ENCODE assay signal across 1 cellular context in the genomic region with DNA sequence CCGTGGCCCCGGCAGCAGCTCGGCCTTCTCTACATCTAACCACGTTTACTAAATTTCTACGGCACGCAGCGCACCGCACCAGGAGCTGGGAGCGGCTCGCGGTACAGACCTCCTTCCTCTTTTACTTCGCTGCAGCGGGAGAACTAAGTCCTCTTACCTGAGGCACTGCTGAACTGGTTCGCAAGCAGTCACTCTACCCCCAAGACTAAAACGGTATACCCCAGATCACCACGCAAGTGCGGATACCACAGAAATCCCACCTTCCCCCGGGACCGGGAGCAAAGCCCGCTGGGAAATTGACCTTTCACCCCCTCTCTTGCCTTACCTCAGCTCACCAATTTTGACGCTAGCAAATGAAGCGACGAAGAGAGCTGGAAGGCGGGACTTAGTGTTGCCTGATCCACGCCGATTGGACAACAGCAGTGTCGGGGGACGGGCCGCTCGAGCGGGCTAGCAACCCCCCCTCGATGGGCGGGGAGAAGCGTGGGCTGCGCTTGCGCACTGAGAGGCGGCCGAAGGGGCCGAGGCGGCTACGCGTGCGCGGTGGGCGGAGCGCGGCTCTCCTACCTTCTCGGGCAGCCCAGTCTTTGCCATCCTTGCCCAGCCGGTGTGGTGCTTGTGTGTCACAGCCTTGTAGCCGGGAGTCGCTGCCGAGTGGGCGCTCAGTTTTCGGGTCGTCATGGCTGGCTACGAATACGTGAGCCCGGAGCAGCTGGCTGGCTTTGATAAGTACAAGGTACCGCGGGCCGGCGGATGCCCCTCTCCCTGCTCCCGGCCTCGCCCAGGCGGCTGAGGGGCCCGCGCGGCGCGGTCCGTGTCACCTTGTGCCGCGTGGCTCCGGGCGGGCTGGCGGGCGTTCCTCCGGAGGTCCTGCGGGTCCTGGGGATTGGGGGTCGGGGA.
TF ChIP-seq lines count a peak whose summit lies in the region.

Gene SELENOI, plus strand, starts transcription at position 590 of the 900 bp plus-strand sequence. Its CDS starts 90 bp downstream, at position 680.

TF ChIP-seq in A549, 52 proteins besides CTCF, POLR2A, EP300 and RAD21 (continued from another document):
- TF ChIP-seq, protein P1, sequence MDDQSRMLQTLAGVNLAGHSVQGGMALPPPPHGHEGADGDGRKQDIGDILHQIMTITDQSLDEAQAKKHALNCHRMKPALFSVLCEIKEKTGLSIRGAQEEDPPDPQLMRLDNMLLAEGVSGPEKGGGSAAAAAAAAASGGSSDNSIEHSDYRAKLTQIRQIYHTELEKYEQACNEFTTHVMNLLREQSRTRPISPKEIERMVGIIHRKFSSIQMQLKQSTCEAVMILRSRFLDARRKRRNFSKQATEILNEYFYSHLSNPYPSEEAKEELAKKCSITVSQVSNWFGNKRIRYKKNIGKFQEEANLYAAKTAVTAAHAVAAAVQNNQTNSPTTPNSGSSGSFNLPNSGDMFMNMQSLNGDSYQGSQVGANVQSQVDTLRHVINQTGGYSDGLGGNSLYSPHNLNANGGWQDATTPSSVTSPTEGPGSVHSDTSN (IDR thresholded peaks at IDR 0.05) = peak; percentile 89
- TF ChIP-seq, protein P2, sequence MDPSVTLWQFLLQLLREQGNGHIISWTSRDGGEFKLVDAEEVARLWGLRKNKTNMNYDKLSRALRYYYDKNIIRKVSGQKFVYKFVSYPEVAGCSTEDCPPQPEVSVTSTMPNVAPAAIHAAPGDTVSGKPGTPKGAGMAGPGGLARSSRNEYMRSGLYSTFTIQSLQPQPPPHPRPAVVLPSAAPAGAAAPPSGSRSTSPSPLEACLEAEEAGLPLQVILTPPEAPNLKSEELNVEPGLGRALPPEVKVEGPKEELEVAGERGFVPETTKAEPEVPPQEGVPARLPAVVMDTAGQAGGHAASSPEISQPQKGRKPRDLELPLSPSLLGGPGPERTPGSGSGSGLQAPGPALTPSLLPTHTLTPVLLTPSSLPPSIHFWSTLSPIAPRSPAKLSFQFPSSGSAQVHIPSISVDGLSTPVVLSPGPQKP (IDR thresholded peaks at IDR 0.05; ENCODE audit: low read depth, low read length) = no peak
- TF ChIP-seq EHMT2 (IDR thresholded peaks at IDR 0.05; ENCODE audit: low read depth) = no peak
- TF ChIP-seq EHF (CRISPR knock-in tag; IDR thresholded peaks at IDR 0.05) = no peak
- no peak for TF ChIP-seq HOXA7 (CRISPR knock-in tag; IDR thresholded peaks at IDR 0.05)
- no peak for TF ChIP-seq NFE2L2 (conservative IDR thresholded peaks at IDR 0.05; ENCODE audit: low read length)
- peak; percentile 91; the same call in 1 of the 2 replicates for TF ChIP-seq TP53 (CRISPR knock-in tag; IDR thresholded peaks at IDR 0.05)
- TF ChIP-seq ESRRA (IDR thresholded peaks at IDR 0.05; ENCODE audit: borderline replicate concordance, low read length) = no peak
- TF ChIP-seq MAFK (IDR thresholded peaks at IDR 0.05; ENCODE audit: partially characterized antibody) = no peak
- no peak for TF ChIP-seq RCOR1 (IDR thresholded peaks at IDR 0.05; ENCODE audit: low read depth, low read length)
- peak; percentile 96 for TF ChIP-seq PHF8 (IDR thresholded peaks at IDR 0.05; ENCODE audit: borderline replicate concordance, low read depth)
- TF ChIP-seq KDM1A (IDR thresholded peaks at IDR 0.05; ENCODE audit: low read depth) = no peak
- TF ChIP-seq ZC3H11A (IDR thresholded peaks at IDR 0.05) = no peak
- peak; percentile 49 for TF ChIP-seq KDM5A (IDR thresholded peaks at IDR 0.05)
- no peak for TF ChIP-seq CEBPB (IDR thresholded peaks at IDR 0.05)
- no peak for TF ChIP-seq CHD2 (IDR thresholded peaks at IDR 0.05; ENCODE audit: low read length, partially characterized antibody)
- no peak for TF ChIP-seq REST (IDR thresholded peaks at IDR 0.05)
- no peak for TF ChIP-seq POLR2AphosphoS2 (conservative IDR thresholded peaks at IDR 0.05; ENCODE audit: low read length)
- no peak for TF ChIP-seq SREBF2 (IDR thresholded peaks at IDR 0.05)
- TF ChIP-seq, protein P3, sequence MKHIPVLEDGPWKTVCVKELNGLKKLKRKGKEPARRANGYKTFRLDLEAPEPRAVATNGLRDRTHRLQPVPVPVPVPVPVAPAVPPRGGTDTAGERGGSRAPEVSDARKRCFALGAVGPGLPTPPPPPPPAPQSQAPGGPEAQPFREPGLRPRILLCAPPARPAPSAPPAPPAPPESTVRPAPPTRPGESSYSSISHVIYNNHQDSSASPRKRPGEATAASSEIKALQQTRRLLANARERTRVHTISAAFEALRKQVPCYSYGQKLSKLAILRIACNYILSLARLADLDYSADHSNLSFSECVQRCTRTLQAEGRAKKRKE (CRISPR knock-in tag; IDR thresholded peaks at IDR 0.05; ENCODE audit: low read depth) = no peak
- no peak for TF ChIP-seq JUNB (IDR thresholded peaks at IDR 0.05)
- TF ChIP-seq, protein P4, sequence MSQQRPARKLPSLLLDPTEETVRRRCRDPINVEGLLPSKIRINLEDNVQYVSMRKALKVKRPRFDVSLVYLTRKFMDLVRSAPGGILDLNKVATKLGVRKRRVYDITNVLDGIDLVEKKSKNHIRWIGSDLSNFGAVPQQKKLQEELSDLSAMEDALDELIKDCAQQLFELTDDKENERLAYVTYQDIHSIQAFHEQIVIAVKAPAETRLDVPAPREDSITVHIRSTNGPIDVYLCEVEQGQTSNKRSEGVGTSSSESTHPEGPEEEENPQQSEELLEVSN (IDR thresholded peaks at IDR 0.05; ENCODE audit: borderline replicate concordance, low read depth) = 0 out of 2 replicates have a peak, but pooled peaks have one; percentile 56
- TF ChIP-seq HOXB13 (CRISPR knock-in tag; IDR thresholded peaks at IDR 0.05; ENCODE audit: low read depth) = no peak
- no peak for TF ChIP-seq NR3C1 (IDR thresholded peaks at IDR 0.05)
- TF ChIP-seq, protein P5, sequence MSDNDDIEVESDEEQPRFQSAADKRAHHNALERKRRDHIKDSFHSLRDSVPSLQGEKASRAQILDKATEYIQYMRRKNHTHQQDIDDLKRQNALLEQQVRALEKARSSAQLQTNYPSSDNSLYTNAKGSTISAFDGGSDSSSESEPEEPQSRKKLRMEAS (IDR thresholded peaks at IDR 0.05) = peak; percentile 75; the same call in 1 of the 2 replicates
- TF ChIP-seq, protein P6, sequence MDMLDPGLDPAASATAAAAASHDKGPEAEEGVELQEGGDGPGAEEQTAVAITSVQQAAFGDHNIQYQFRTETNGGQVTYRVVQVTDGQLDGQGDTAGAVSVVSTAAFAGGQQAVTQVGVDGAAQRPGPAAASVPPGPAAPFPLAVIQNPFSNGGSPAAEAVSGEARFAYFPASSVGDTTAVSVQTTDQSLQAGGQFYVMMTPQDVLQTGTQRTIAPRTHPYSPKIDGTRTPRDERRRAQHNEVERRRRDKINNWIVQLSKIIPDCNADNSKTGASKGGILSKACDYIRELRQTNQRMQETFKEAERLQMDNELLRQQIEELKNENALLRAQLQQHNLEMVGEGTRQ (IDR thresholded peaks at IDR 0.05) = no peak
- TF ChIP-seq FOSB (CRISPR knock-in tag; IDR thresholded peaks at IDR 0.05) = no peak
- TF ChIP-seq ZSCAN20 (CRISPR knock-in tag; IDR thresholded peaks at IDR 0.05) = no peak
- TF ChIP-seq ZNF302 (CRISPR knock-in tag; IDR thresholded peaks at IDR 0.05) = no peak
- TF ChIP-seq RARB (CRISPR knock-in tag; IDR thresholded peaks at IDR 0.05) = no peak
- TF ChIP-seq BHLHE40 (IDR thresholded peaks at IDR 0.05; ENCODE audit: low read depth, low read length) = no peak; the same call in 1 of the 2 replicates
- TF ChIP-seq MAZ (IDR thresholded peaks at IDR 0.05; ENCODE audit: borderline replicate concordance, low read depth, low read length) = no peak
- no peak; the same call in 1 of the 2 replicates for TF ChIP-seq HDAC2 (IDR thresholded peaks at IDR 0.05)
- TF ChIP-seq MYC (IDR thresholded peaks at IDR 0.05; ENCODE audit: borderline replicate concordance, low read length) = peak; percentile 46; the same call in 1 of the 2 replicates
